In the genomic region with DNA sequence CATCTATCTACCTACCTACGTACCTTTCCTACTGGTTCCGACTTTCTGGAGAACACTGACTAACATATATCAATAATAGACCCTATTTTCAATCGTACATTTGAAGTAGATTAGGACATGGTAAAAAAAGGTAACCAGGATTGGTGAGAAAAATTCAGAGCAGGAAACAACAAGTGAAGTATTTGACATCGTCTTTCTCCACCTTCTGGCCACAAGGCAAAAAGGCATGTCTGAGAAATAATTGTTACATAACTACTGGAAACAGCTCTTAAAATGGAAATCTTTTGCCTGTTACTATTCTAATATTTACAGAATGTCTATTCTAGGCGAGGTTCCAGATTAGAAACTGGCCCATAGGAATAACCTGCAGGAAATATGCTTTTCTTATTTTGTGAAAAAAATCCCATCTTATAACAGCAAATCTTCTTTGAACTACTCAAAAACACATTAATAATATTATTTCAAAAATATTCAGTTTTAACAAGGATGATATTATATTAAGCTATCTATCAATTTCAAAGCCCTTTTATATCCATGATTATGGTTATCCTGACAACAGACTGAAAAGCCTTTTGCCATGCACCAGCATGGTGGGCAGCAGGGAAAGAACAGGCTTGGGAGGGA, we compare ENCODE assay signal across 8 cellular contexts.
DNase-seq lines count a peak whose midpoint lies in the region; ATAC-seq and TF ChIP-seq lines count a peak whose summit lies in the region.

No MANE protein-coding gene starts in this region.

- DNase-seq in CD4-positive, alpha-beta memory T cell, result peak in 4 of 5 donors; percentile 33 to 52 (median 44)
- peak; percentile 70 for DNase-seq in NCI-H2227 treated with DMSO at 0.1 percent for 48 hours (lab: John Stamatoyannopoulos, UW)
- peak; percentile 24 for DNase-seq in brain microvascular endothelial cell
- DNase-seq in left colon, result peak in 1 of 2 donors; percentile 13
- no peak for DNase-seq in aorta
- no peak for DNase-seq in NCI-H774 (lab: John Stamatoyannopoulos, UW)

- H3K9me3 Mint-ChIP-seq in CD4-positive, alpha-beta memory T cell, result no peaks in the 10 kb centered on the region

- POLR2A ChIA-PET in CD4-positive, alpha-beta memory T cell (lab: Charles Lee; ENCODE audit: partially characterized antibody), result interaction anchor here (1.3 kb wide), 1 partner anchor 480 kb away, joined by 3 read pairs; no protein-coding TSS in a partner anchor

- no peaks in the 10 kb centered on the region for H3K9me3 ChIP-seq in CD4-positive, alpha-beta memory T cell (ENCODE audit: control insufficient read depth in 1 of 2, low read length in 2 of 2)
- no peaks in the 10 kb centered on the region for H3K9me3 ChIP-seq in aorta (ENCODE audit: control insufficient read depth, low read length)

- in situ Hi-C loops in brain microvascular endothelial cell (cut with HindIII; ENCODE audit: low pct_ligation_motif_present, low sequenced_read_pairs), result no loop called here

- no peak overlapping the region for H3K27ac Mint-ChIP-seq in CD4-positive, alpha-beta memory T cell

- peaks cover 0 to 1% of the 10 kb centered on the region in 2 donors for H3K27me3 Mint-ChIP-seq in CD4-positive, alpha-beta memory T cell

- 24 to 32% methylated on average over 5 of the region's 5 CpGs for WGBS in aorta, 2 donors

- ATAC-seq in GM21381 (IDR thresholded peaks at IDR 0.05; ENCODE audit: unreplicated experiment), result peak; percentile 62
- peak; percentile 68 for ATAC-seq in left colon
- ATAC-seq in aorta (ENCODE audit: low FRiP score), result peak; percentile 49
- no peak for ATAC-seq in GM18498 (IDR thresholded peaks at IDR 0.05; ENCODE audit: unreplicated experiment)

- no peaks in the 10 kb centered on the region for H3K36me3 ChIP-seq in CD4-positive, alpha-beta memory T cell (ENCODE audit: insufficient read depth, low read length)
- H3K36me3 ChIP-seq in brain microvascular endothelial cell (replicated peaks), result no peaks in the 10 kb centered on the region
- H3K36me3 ChIP-seq in aorta (ENCODE audit: control insufficient read depth in 1 of 2, insufficient read depth in 2 of 2, low read length in 1 of 2), result no peaks in the 10 kb centered on the region

- CTCF ChIA-PET in CD4-positive, alpha-beta memory T cell (lab: Charles Lee; ENCODE audit: partially characterized antibody), result interaction anchor here (0.7 to 8.4 kb wide), 14 partner anchors 9 to 1935 kb away, joined by 3 to 72 read pairs (median 4); no protein-coding TSS in a partner anchor

- peak; percentile 64 for TF ChIP-seq CTCF in brain microvascular endothelial cell (IDR thresholded peaks at IDR 0.05; ENCODE audit: low read depth, low read length, missing control alignments)

- H3K4me3 ChIP-seq in CD4-positive, alpha-beta memory T cell (ENCODE audit: low read length in 2 of 2), result no peak overlapping the region
- no peak overlapping the region for H3K4me3 ChIP-seq in brain microvascular endothelial cell (ENCODE audit: low read depth, low read length)
- no peak overlapping the region for H3K4me3 ChIP-seq in aorta (ENCODE audit: low read length in 2 of 2)

- H3K4me1 ChIP-seq in CD4-positive, alpha-beta memory T cell (ENCODE audit: insufficient read depth, low read length), result no peaks in the 10 kb centered on the region
- peaks cover 10 to 19% of the 10 kb centered on the region in 2 donors for H3K4me1 ChIP-seq in aorta (ENCODE audit: control insufficient read depth in 1 of 2, insufficient read depth in 2 of 2, low read length in 2 of 2)

- no peaks in the 10 kb centered on the region for H3K27me3 ChIP-seq in CD4-positive, alpha-beta memory T cell (ENCODE audit: insufficient read depth, low read length)
- H3K27me3 ChIP-seq in brain microvascular endothelial cell (replicated peaks) (no peaks in the 10 kb centered on the region), aorta (ENCODE audit: control insufficient read depth in 1 of 2, insufficient read depth in 2 of 2, low read length in 1 of 2) (no peaks in the 10 kb centered on the region)

- no peaks in the 10 kb centered on the region for H3K36me3 Mint-ChIP-seq in CD4-positive, alpha-beta memory T cell

- intact Hi-C loops in CD4-positive, alpha-beta memory T cell (cut with micrococcal nuclease), result loop anchor here (1.0 to 10.0 kb wide), 3 partner anchors 320 to 1756 kb away; no protein-coding TSS in a partner anchor
- intact Hi-C loops in left colon (cut with DNase I, micrococcal nuclease), result loop anchor here in 1 of 2 donors (2.0 to 5.0 kb wide), 2 partner anchors 190 to 318 kb away; no protein-coding TSS in a partner anchor
- intact Hi-C loops in aorta (cut with DNase I), result loop anchor here (2.0 to 10.0 kb wide), 4 partner anchors 34 to 374 kb away; no protein-coding TSS in a partner anchor

- H3K4me3 Mint-ChIP-seq in CD4-positive, alpha-beta memory T cell, result no peak overlapping the region

- H3K27ac ChIP-seq in CD4-positive, alpha-beta memory T cell (ENCODE audit: low read depth, low read length), result no peak overlapping the region
- H3K27ac ChIP-seq in brain microvascular endothelial cell (no peak overlapping the region), aorta (ENCODE audit: low read depth in 1 of 2, low read length in 2 of 2) (no peak overlapping the region)

- no peaks in the 10 kb centered on the region for H3K4me1 Mint-ChIP-seq in CD4-positive, alpha-beta memory T cell

Comparison
In these comparisons a context has a peak if more than half of its experiments do, and no peak if none do; other contexts are left out.
1. DNase-seq: peak in CD4-positive, alpha-beta memory T cell (4 of 5), NCI-H2227 treated with DMSO at 0.1 percent for 48 hours (single experiment) and brain microvascular endothelial cell (single experiment); none in aorta (0 of 2) and NCI-H774 (single experiment).